9 cellular contexts compared by ENCODE assay signal in genomic region chr22:37563153-37564081, GRCh38. TPM values are rescaled to one million over a fixed set of nuclear protein-coding genes. Genes with fewer than 3 reads are reported as not detected.
DNase-seq lines count a peak whose midpoint lies in the region; ATAC-seq, FAIRE-seq and TF ChIP-seq lines count a peak whose summit lies in the region.
"Had no signal": no experiment of that assay in that cellular context is flagged by ENCODE, and none has a peak within 500 bp of the region (broad histone marks: within the 10 kb centered on the region; RNA-seq: fewer than 3 reads in every experiment).

No MANE protein-coding gene starts in this region.

- peak in 1 of 2 donors; percentile 23 for TF ChIP-seq RAD21 in liver (IDR thresholded peaks at IDR 0.05)

- H3K9ac ChIP-seq in liver (ENCODE audit: low read depth in 1 of 2, low read length in 2 of 2): peak overlapping the region; percentile 44 to 66

- peak; percentile 56 for DNase-seq in HTR-8/SVneo (ENCODE audit: insufficient read length, low spot score)
- DNase-seq in bronchial epithelial cell (ENCODE audit: low read depth): peak; percentile 90
- DNase-seq in thyroid gland: peak; percentile 59 to 69
- no peak for DNase-seq in HuH-7.5 (ENCODE audit: low spot score)
- DNase-seq: NCI-H2227 treated with DMSO at 0.1 percent for 48 hours had no signal

- TF ChIP-seq CTCF in bronchial epithelial cell (IDR thresholded peaks at IDR 0.05; ENCODE audit: insufficient read depth, low read length, severe bottlenecking): no peak
- TF ChIP-seq CTCF in liver (IDR thresholded peaks at IDR 0.05; ENCODE audit: low read depth, low read length, missing input control): no peak
- no peak for TF ChIP-seq CTCF in thyroid gland (IDR thresholded peaks at IDR 0.05)

- 34% methylated on average over 14 of the region's 14 CpGs for WGBS in liver
- WGBS in thyroid gland, 2 donors: 52 to 60% methylated on average over 14 of the region's 14 CpGs

- no peak overlapping the region for H3K4me3 ChIP-seq in bronchial epithelial cell (ENCODE audit: low read depth, low read length)
- peak overlapping the region in 2 of 3 donors; percentile 5 to 36 for H3K4me3 ChIP-seq in liver (ENCODE audit: low read depth in 1 of 3, low read length in 3 of 3)
- H3K4me3 ChIP-seq in thyroid gland (replicated peaks in 1 of 3): no peak overlapping the region

- TF ChIP-seq POLR2A in thyroid gland (IDR thresholded peaks at IDR 0.05): no peak

- peaks cover 18% of the 10 kb centered on the region for H3K36me3 ChIP-seq in bronchial epithelial cell (ENCODE audit: control insufficient read depth, insufficient read depth, low read length)
- H3K36me3 ChIP-seq in liver (ENCODE audit: control insufficient read depth in 4 of 4, insufficient read depth in 3 of 4, low read depth in 1 of 4, low read length in 3 of 4): peaks cover 3 to 14% (median 7%) of the 10 kb centered on the region in 4 donors
- peaks cover 8% of the 10 kb centered on the region in 2 donors for H3K36me3 ChIP-seq in thyroid gland

- peak; percentile 74 for FAIRE-seq in HTR-8/SVneo (lab: Jason Lieb, UNC)
- FAIRE-seq in bronchial epithelial cell (lab: Jason Lieb, UNC): peak; percentile 85

- H3K27me3 ChIP-seq in bronchial epithelial cell (ENCODE audit: control insufficient read depth, insufficient read depth, low read length): no peaks in the 10 kb centered on the region
- H3K27me3 ChIP-seq in liver (ENCODE audit: control insufficient read depth in 4 of 4, insufficient read depth in 4 of 4, low read length in 3 of 4): no peaks in the 10 kb centered on the region
- no peaks in the 10 kb centered on the region for H3K27me3 ChIP-seq in thyroid gland

- H3K4me1 ChIP-seq in liver (ENCODE audit: control insufficient read depth in 4 of 4, insufficient read depth in 4 of 4, low read length in 3 of 4): peaks cover 38 to 77% (median 64%) of the 10 kb centered on the region in 4 donors
- H3K4me1 ChIP-seq in thyroid gland: peaks cover 28 to 65% of the 10 kb centered on the region in 2 donors

- H3K9me3 ChIP-seq in liver (ENCODE audit: control insufficient read depth in 4 of 4, low read length in 3 of 4) (no peaks in the 10 kb centered on the region), thyroid gland (no peaks in the 10 kb centered on the region)

- peak overlapping the region; percentile 94 to 100 for H3K27ac ChIP-seq in liver (ENCODE audit: low read depth in 1 of 2, low read length in 2 of 2)
- peak overlapping the region; percentile 55 to 99 (median 98) for H3K27ac ChIP-seq in thyroid gland

- ATAC-seq in GM21737 (IDR thresholded peaks at IDR 0.05; ENCODE audit: unreplicated experiment): no peak
- ATAC-seq in HG03280 (IDR thresholded peaks at IDR 0.05; ENCODE audit: unreplicated experiment): no peak
- no peak for ATAC-seq in GM21576 (IDR thresholded peaks at IDR 0.05; ENCODE audit: unreplicated experiment)

- intact Hi-C loops in thyroid gland (cut with DNase I): no loop called here

TF ChIP-seq in liver, 16 proteins besides CTCF, POLR2A, EP300 and RAD21:
- TF ChIP-seq HNF4A (conservative IDR thresholded peaks at IDR 0.05): peak in 1 of 2 donors; percentile 28
- no peak for TF ChIP-seq EGR1 (IDR thresholded peaks at IDR 0.05; ENCODE audit: low read depth in 2 of 2)
- no peak for TF ChIP-seq TAF1 (conservative IDR thresholded peaks at IDR 0.05)
- peak; percentile 86 to 93 for TF ChIP-seq JUND (IDR thresholded peaks at IDR 0.05)
- peak; percentile 69 for TF ChIP-seq MAX (IDR thresholded peaks at IDR 0.05)
- no peak for TF ChIP-seq ZBTB33 (IDR thresholded peaks at IDR 0.05)
- peak; percentile 12 to 63 for TF ChIP-seq RXRA (IDR thresholded peaks at IDR 0.05)
- peak; percentile 6 for TF ChIP-seq NR2F2 (IDR thresholded peaks at IDR 0.05)
- peak; percentile 36 for TF ChIP-seq SP1 (IDR thresholded peaks at IDR 0.05)
- TF ChIP-seq YY1 (IDR thresholded peaks at IDR 0.05): peak; percentile 56
- peak; percentile 56 for TF ChIP-seq ATF3 (IDR thresholded peaks at IDR 0.05)

RNA-seq across cellular contexts. Expression of gene CDC42EP1, which starts 3.1 kb away (rescaled TPM):
- total RNA-seq in bronchial epithelial cell (5.8 and 11.0 TPM in 2 replicates), liver (10 to 100 TPM; 10.2 to 18.8 TPM), thyroid gland (10 to 100 TPM; 15.7 to 23.3 (median 18.3) TPM)
- polyA plus RNA-seq in liver: 10 to 100 TPM; 43.6 to 66.6 TPM

RNA-seq across cellular contexts. Expression of gene LGALS2, which starts 16.5 kb away (rescaled TPM):
- not detected in 2 replicates for total RNA-seq in bronchial epithelial cell
- total RNA-seq in liver: 1 to 10 TPM in 1 of 2 donors, under 1 TPM in 1; 0.33 to 3.4 TPM
- polyA plus RNA-seq in liver: 1 to 10 TPM in 1 of 2 donors, under 1 TPM in 1; 0.81 to 2.3 TPM
- total RNA-seq in thyroid gland: not detected

RNA-seq across cellular contexts. Expression of gene CARD10, which starts 44.2 kb away (rescaled TPM):
- total RNA-seq in bronchial epithelial cell (8.1 and 14.2 TPM in 2 replicates), liver (1 to 10 TPM; 7.8 to 8.9 TPM), thyroid gland (10 to 100 TPM in 3 of 4 donors, 1 to 10 TPM in 1; 6.5 to 17.3 (median 11.0) TPM)
- 10 to 100 TPM in 1 of 2 donors, 1 to 10 TPM in 1; 7.9 to 14.0 TPM for polyA plus RNA-seq in liver

RNA-seq across cellular contexts. Expression of gene GGA1, which starts 45.2 kb away (rescaled TPM):
- total RNA-seq in bronchial epithelial cell: 36.1 and 41.5 TPM in 2 replicates
- total RNA-seq in liver: 10 to 100 TPM; 17.4 to 26.4 TPM
- 10 to 100 TPM; 15.1 to 18.2 TPM for polyA plus RNA-seq in liver
- total RNA-seq in thyroid gland: 10 to 100 TPM; 46.2 to 90.5 (median 60.4) TPM

Comparison
In these comparisons a context has a peak if more than half of its experiments do, and no peak if none do; other contexts are left out.
1. H3K4me3 ChIP-seq: peak in liver (2 of 3); none in bronchial epithelial cell (single experiment) and thyroid gland (0 of 3).